Comparison of ENCODE assay signal across 8 cellular contexts in genomic region chr11:112279901-112280267, GRCh38. TPM values are rescaled to one million over a fixed set of nuclear protein-coding genes. Genes with fewer than 3 reads are reported as not detected.
DNase-seq lines count a peak whose midpoint lies in the region; ATAC-seq and TF ChIP-seq lines count a peak whose summit lies in the region.

No MANE protein-coding gene starts in this region.

- H3K27ac Mint-ChIP-seq in activated naive CD4-positive, alpha-beta T cell treated with anti-CD3 and anti-CD28 coated beads, Interleukin-2, amount 50 U/mL, for 72 hours = peak overlapping the region in 1 of 2 donors; percentile 81

- TF ChIP-seq POLR2A in uterus (IDR thresholded peaks at IDR 0.05) = no peak

- TF ChIP-seq CTCF in psoas muscle (IDR thresholded peaks at IDR 0.05) (peak; percentile 88), uterus (IDR thresholded peaks at IDR 0.05) (peak; percentile 58 to 93 (median 76))

- ATAC-seq in GM21381 (IDR thresholded peaks at IDR 0.05; ENCODE audit: unreplicated experiment) = peak; percentile 63
- peak; percentile 89 for ATAC-seq in SK-N-SH treated with all-trans-retinoic acid at 6 μM for 48 hours
- peak; percentile 63 to 68 for ATAC-seq in activated naive CD4-positive, alpha-beta T cell treated with anti-CD3 and anti-CD28 coated beads, Interleukin-2, amount 50 U/mL, for 72 hours
- ATAC-seq in left cardiac atrium = peak; percentile 86 to 87
- peak; percentile 79 to 91 (median 86) for ATAC-seq in psoas muscle

- H3K36me3 ChIP-seq in psoas muscle (ENCODE audit: insufficient read depth in 1 of 2, low read depth in 1 of 2) = no peaks in the 10 kb centered on the region
- H3K36me3 ChIP-seq in uterus = no peaks in the 10 kb centered on the region

- intact Hi-C loops in left cardiac atrium (cut with DNase I) = loop anchor here (1.0 to 10.0 kb wide), 6 partner anchors 60 to 1015 kb away; no protein-coding TSS in a partner anchor
- intact Hi-C loops in psoas muscle (cut with DNase I) = loop anchor here (1.0 to 10.0 kb wide), 4 partner anchors 61 to 168 kb away; no protein-coding TSS in a partner anchor
- intact Hi-C loops in uterus (cut with DNase I; ENCODE audit: low total_unique reads) = loop anchor here (5.0 to 10.0 kb wide), 2 partner anchors 63 to 165 kb away; no protein-coding TSS in a partner anchor

- H3K9me3 Mint-ChIP-seq in activated naive CD4-positive, alpha-beta T cell treated with anti-CD3 and anti-CD28 coated beads, Interleukin-2, amount 50 U/mL, for 72 hours = no peaks in the 10 kb centered on the region

- no peaks in the 10 kb centered on the region for H3K36me3 Mint-ChIP-seq in activated naive CD4-positive, alpha-beta T cell treated with anti-CD3 and anti-CD28 coated beads, Interleukin-2, amount 50 U/mL, for 72 hours

- no peaks in the 10 kb centered on the region for H3K9me3 ChIP-seq in psoas muscle
- H3K9me3 ChIP-seq in uterus = no peaks in the 10 kb centered on the region

- 2 to 5% (median 2%) methylated on average over 14 to 15 of the region's 15 CpGs for WGBS in psoas muscle, 3 donors

- H3K4me3 ChIP-seq in Jurkat, Clone E6-1 (ENCODE audit: low read length) = peak overlapping the region; percentile 58
- H3K4me3 ChIP-seq in psoas muscle (peak overlapping the region; percentile 77), uterus (peak overlapping the region; percentile 31 to 32)

- H3K4me1 ChIP-seq in psoas muscle (no peaks in the 10 kb centered on the region), uterus (no peaks in the 10 kb centered on the region)

- H3K27me3 ChIP-seq in psoas muscle (ENCODE audit: insufficient read depth in 3 of 3, low read length in 2 of 3) (no peaks in the 10 kb centered on the region), uterus (no peaks in the 10 kb centered on the region)

- peak overlapping the region; percentile 16 for H3K27ac ChIP-seq in psoas muscle
- peak overlapping the region; percentile 64 to 67 for H3K27ac ChIP-seq in uterus

- DNase-seq in COLO668 (lab: John Stamatoyannopoulos, UW; ENCODE audit: unreplicated experiment) = peak; percentile 62
- peak; percentile 66 for DNase-seq in Jurkat, Clone E6-1 (ENCODE audit: low read depth, low spot score)
- DNase-seq in activated naive CD4-positive, alpha-beta T cell treated with anti-CD3 and anti-CD28 coated beads, Interleukin-2, amount 50 U/mL, for 72 hours (ENCODE audit: low spot score in 2 of 2) = peak; percentile 68 to 82
- DNase-seq in left cardiac atrium = peak; percentile 76
- DNase-seq in psoas muscle = peak; percentile 74 to 75
- peak; percentile 51 to 64 for DNase-seq in uterus

TF ChIP-seq in SK-N-SH treated with all-trans-retinoic acid at 6 μM for 48 hours, 23 proteins besides CTCF, POLR2A, EP300 and RAD21 (continues in another document):
- TF ChIP-seq TOX (CRISPR knock-in tag; IDR thresholded peaks at IDR 0.05; ENCODE audit: borderline replicate concordance) (no peak), BACH2 (CRISPR knock-in tag; IDR thresholded peaks at IDR 0.05; ENCODE audit: borderline replicate concordance) (no peak), ZFP3 (CRISPR knock-in tag; IDR thresholded peaks at IDR 0.05) (no peak), SNAI2 (CRISPR knock-in tag; IDR thresholded peaks at IDR 0.05) (no peak), ZC3H10 (CRISPR knock-in tag; IDR thresholded peaks at IDR 0.05) (no peak), PPARA (CRISPR knock-in tag; IDR thresholded peaks at IDR 0.05; ENCODE audit: borderline replicate concordance) (no peak), RARB (CRISPR knock-in tag; IDR thresholded peaks at IDR 0.05) (no peak), TSHZ2 (CRISPR knock-in tag; IDR thresholded peaks at IDR 0.05) (no peak), TCF4 (CRISPR knock-in tag; IDR thresholded peaks at IDR 0.05; ENCODE audit: borderline replicate concordance) (no peak), ZNF565 (CRISPR knock-in tag; conservative IDR thresholded peaks at IDR 0.05; ENCODE audit: low read depth) (no peak), POU6F1 (CRISPR knock-in tag; IDR thresholded peaks at IDR 0.05; ENCODE audit: borderline replicate concordance, low read depth) (no peak), ISL1 (CRISPR knock-in tag; IDR thresholded peaks at IDR 0.05) (no peak), PATZ1 (CRISPR knock-in tag; IDR thresholded peaks at IDR 0.05; ENCODE audit: borderline replicate concordance) (no peak), CSRNP3 (CRISPR knock-in tag; IDR thresholded peaks at IDR 0.05) (no peak), OSR1 (CRISPR knock-in tag; IDR thresholded peaks at IDR 0.05) (no peak), ESRRG (CRISPR knock-in tag; IDR thresholded peaks at IDR 0.05) (no peak), CSDC2 (CRISPR knock-in tag; IDR thresholded peaks at IDR 0.05) (no peak), ARNTL (CRISPR knock-in tag; IDR thresholded peaks at IDR 0.05; ENCODE audit: borderline replicate concordance, low read depth) (no peak)

RNA-seq across cellular contexts. Expression of gene PLET1, which starts 19.2 kb away (rescaled TPM):
- not detected for polyA plus RNA-seq in Jurkat, Clone E6-1 (2012; ENCODE audit: insufficient read depth, insufficient read length)
- total RNA-seq in activated naive CD4-positive, alpha-beta T cell treated with anti-CD3 and anti-CD28 coated beads, Interleukin-2, amount 50 U/mL, for 72 hours = not detected
- total RNA-seq in left cardiac atrium (not detected), psoas muscle (not detected), uterus (not detected)
- not detected for polyA plus RNA-seq in psoas muscle

RNA-seq across cellular contexts. Expression of gene PTS, which starts 53.7 kb away (rescaled TPM):
- polyA plus RNA-seq in Jurkat, Clone E6-1 (2012; ENCODE audit: insufficient read depth, insufficient read length) = 39.7 TPM
- total RNA-seq in activated naive CD4-positive, alpha-beta T cell treated with anti-CD3 and anti-CD28 coated beads, Interleukin-2, amount 50 U/mL, for 72 hours = 10 to 100 TPM; 18.6 to 63.6 TPM
- total RNA-seq in left cardiac atrium = 10 to 100 TPM; 21.3 to 37.1 TPM
- 10 to 100 TPM; 26.5 to 47.8 (median 43.7) TPM for total RNA-seq in psoas muscle
- 10 to 100 TPM; 59.0 to 83.6 (median 71.6) TPM for polyA plus RNA-seq in psoas muscle
- total RNA-seq in uterus = 10 to 100 TPM; 15.9 to 43.5 (median 35.4) TPM

Comparison
In these comparisons a context has a peak if more than half of its experiments do, and no peak if none do; other contexts are left out.
1. Peak in every context shown above with its lines: DNase-seq, ATAC-seq, H3K4me3 ChIP-seq and H3K27ac ChIP-seq.